ENCODE assay signal across 8 cellular contexts in the genomic region with DNA sequence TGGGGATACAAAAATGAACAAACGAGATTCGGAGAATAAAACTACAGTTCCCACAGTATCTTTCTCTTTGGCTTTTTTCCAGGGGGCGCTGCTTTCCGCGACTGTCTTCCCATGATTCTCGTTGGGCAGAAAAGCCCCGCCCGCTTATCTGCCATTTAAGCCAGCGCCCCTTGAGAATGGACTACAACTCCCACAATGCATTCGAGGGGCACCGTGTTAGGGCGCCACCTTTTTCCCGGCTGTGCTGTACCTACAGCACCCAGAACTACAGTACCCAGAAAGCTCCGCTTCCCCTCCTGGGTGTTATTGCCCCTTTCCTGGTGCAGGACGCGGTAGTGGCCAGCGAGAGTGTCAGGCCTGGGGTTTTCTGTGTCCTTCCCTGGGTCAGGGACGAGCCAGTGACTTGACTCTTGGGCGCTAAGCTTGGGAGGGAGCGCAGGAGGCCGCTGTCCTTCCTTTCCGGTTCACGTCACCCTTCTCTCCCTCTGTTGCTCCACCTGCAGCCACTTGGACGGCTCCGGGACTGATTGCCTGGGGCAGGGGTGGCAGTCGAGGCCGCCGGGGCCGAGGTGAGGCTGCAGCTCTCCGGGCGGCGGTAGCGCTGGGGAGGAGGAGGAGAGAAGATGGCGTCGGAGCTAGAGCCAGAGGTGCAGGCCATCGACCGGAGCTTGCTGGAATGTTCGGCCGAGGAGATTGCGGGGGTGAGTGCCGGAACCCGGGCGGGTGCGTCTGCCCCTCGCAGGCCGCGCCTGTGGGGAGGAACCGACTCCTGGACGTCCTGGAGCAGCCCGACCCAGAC. TPM values are rescaled to one million over a fixed set of nuclear protein-coding genes. Genes with fewer than 3 reads are reported as not detected.
A peak's percentile ranks its signal among the peaks of the same experiment; 100 is the strongest.
DNase-seq lines count a peak whose midpoint lies in the region; ATAC-seq and TF ChIP-seq lines count a peak whose summit lies in the region.

A gene (plus strand): TSS at position 333 of the 799 bp plus-strand sequence. CDS start 291 bp downstream, at position 624.

- peak within 1 kb of the TSS; percentile 93 to 97 (median 96) for H3K27ac Mint-ChIP-seq in CD14-positive monocyte

- ATAC-seq in GM19351 (IDR thresholded peaks at IDR 0.05; ENCODE audit: unreplicated experiment) (peak; percentile 95), HG03521 (IDR thresholded peaks at IDR 0.05; ENCODE audit: unreplicated experiment) (peak; percentile 96)

- H3K4me3 Mint-ChIP-seq in CD14-positive monocyte = peak within 1 kb of the TSS; percentile 97 to 99

- TF ChIP-seq CTCF in CD14-positive monocyte (IDR thresholded peaks at IDR 0.05) = peak; percentile 58

- DNase-seq in CD14-positive monocyte (ENCODE audit: low spot score) (peak; percentile 97), NCI-H748 (lab: John Stamatoyannopoulos, UW; ENCODE audit: unreplicated experiment) (peak; percentile 100), dedifferentiated amniotic fluid mesenchymal stem cell (ENCODE audit: extremely low spot score) (peak; percentile 99), left kidney (ENCODE audit: low read depth, low spot score) (peak; percentile 100)
- peak; percentile 89 for DNase-seq in activated CD4-positive, alpha-beta T cell treated with anti-CD3 and anti-CD28 coated beads, Interleukin-2, amount 50 U/mL, for 1 hour
- peak; percentile 91 to 94 for DNase-seq in stimulated activated CD4-positive, alpha-beta T cell treated with anti-CD3 and anti-CD28 coated beads, Interleukin-2, amount 100 ng/mL, for 24 hours

- peaks cover 9 to 17% of the 10 kb centered on the region in 2 donors for H3K36me3 Mint-ChIP-seq in CD14-positive monocyte

- H3K9me3 Mint-ChIP-seq in CD14-positive monocyte = peaks cover 0 to 2% (median 0%) of the 10 kb centered on the region in 7 donors

- peaks cover 0 to 2% (median 0%) of the 10 kb centered on the region in 3 donors for H3K27me3 Mint-ChIP-seq in CD14-positive monocyte (ENCODE audit: low read depth in 3 of 3)

- H3K4me1 Mint-ChIP-seq in CD14-positive monocyte = peaks cover 30% of the 10 kb centered on the region

- intact Hi-C loops in CD14-positive monocyte (cut with micrococcal nuclease) = no loop called here

RNA-seq across cellular contexts. Expression of the gene that starts here (rescaled TPM):
- polyA plus RNA-seq in CD14-positive monocyte = 10 to 100 TPM in 1 of 2 donors, 1 to 10 TPM in 1; 9.0 to 12.8 TPM

Comparison
In these comparisons a context has a peak if more than half of its experiments do, and no peak if none do; other contexts are left out.
1. Peak in every context shown above with its lines: DNase-seq and ATAC-seq.